In genomic region chr16:19135896-19136438, GRCh38 we compare ENCODE assay signal across 1 cellular context.
TF ChIP-seq lines count a peak whose summit lies in the region.

No MANE protein-coding gene starts in this region.

TF ChIP-seq in HEK293, 187 proteins besides CTCF, POLR2A, EP300 and RAD21 (continued from another document and continues in another):
- TF ChIP-seq, protein P1, sequence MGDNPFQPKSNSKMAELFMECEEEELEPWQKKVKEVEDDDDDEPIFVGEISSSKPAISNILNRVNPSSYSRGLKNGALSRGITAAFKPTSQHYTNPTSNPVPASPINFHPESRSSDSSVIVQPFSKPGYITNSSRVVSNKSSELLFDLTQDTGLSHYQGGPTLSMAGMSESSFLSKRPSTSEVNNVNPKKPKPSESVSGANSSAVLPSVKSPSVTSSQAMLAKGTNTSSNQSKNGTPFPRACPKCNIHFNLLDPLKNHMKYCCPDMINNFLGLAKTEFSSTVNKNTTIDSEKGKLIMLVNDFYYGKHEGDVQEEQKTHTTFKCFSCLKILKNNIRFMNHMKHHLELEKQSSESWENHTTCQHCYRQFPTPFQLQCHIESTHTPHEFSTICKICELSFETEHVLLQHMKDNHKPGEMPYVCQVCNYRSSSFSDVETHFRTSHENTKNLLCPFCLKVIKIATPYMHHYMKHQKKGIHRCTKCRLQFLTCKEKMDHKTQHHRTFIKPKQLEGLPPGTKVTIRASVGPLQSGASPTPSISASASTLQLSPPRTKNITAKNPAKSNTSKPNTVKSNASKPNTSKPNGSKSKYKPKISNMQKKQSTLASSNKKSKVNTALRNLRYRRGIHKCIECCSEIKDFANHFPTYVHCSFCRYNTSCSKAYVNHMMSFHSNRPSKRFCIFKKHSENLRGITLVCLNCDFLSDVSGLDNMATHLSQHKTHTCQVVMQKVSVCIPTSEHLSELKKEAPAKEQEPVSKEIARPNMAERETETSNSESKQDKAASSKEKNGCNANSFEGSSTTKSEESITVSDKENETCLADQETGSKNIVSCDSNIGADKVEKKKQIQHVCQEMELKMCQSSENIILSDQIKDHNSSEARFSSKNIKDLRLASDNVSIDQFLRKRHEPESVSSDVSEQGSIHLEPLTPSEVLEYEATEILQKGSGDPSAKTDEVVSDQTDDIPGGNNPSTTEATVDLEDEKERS (tag by site-specific recombination; IDR thresholded peaks at IDR 0.05) = no peak
- TF ChIP-seq ZNF600 (tag by site-specific recombination; IDR thresholded peaks at IDR 0.05) = peak; percentile 69; the same call in 1 of the 2 replicates
- no peak for TF ChIP-seq GLI2 (tag by site-specific recombination; IDR thresholded peaks at IDR 0.05; ENCODE audit: borderline replicate concordance, low read depth)
- no peak for TF ChIP-seq ZNF26 (tag by site-specific recombination; IDR thresholded peaks at IDR 0.05)
- TF ChIP-seq ZNF548 (tag by site-specific recombination; IDR thresholded peaks at IDR 0.05) = no peak
- TF ChIP-seq ZNF354C (tag by site-specific recombination; IDR thresholded peaks at IDR 0.05; ENCODE audit: borderline replicate concordance, low read depth) = no peak
- no peak for TF ChIP-seq ZNF558 (tag by site-specific recombination; IDR thresholded peaks at IDR 0.05)
- no peak; the same call in 1 of the 2 replicates for TF ChIP-seq ZEB2 (tag by site-specific recombination; IDR thresholded peaks at IDR 0.05)
- TF ChIP-seq MZF1 (tag by site-specific recombination; IDR thresholded peaks at IDR 0.05; ENCODE audit: borderline replicate concordance) = no peak
- no peak for TF ChIP-seq ZBTB8A (tag by site-specific recombination; IDR thresholded peaks at IDR 0.05)
- TF ChIP-seq, protein P2, sequence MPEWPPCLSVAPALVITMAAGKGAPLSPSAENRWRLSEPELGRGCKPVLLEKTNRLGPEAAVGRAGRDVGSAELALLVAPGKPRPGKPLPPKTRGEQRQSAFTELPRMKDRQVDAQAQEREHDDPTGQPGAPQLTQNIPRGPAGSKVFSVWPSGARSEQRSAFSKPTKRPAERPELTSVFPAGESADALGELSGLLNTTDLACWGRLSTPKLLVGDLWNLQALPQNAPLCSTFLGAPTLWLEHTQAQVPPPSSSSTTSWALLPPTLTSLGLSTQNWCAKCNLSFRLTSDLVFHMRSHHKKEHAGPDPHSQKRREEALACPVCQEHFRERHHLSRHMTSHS (tag by site-specific recombination; IDR thresholded peaks at IDR 0.05) = no peak
- TF ChIP-seq, protein P3, sequence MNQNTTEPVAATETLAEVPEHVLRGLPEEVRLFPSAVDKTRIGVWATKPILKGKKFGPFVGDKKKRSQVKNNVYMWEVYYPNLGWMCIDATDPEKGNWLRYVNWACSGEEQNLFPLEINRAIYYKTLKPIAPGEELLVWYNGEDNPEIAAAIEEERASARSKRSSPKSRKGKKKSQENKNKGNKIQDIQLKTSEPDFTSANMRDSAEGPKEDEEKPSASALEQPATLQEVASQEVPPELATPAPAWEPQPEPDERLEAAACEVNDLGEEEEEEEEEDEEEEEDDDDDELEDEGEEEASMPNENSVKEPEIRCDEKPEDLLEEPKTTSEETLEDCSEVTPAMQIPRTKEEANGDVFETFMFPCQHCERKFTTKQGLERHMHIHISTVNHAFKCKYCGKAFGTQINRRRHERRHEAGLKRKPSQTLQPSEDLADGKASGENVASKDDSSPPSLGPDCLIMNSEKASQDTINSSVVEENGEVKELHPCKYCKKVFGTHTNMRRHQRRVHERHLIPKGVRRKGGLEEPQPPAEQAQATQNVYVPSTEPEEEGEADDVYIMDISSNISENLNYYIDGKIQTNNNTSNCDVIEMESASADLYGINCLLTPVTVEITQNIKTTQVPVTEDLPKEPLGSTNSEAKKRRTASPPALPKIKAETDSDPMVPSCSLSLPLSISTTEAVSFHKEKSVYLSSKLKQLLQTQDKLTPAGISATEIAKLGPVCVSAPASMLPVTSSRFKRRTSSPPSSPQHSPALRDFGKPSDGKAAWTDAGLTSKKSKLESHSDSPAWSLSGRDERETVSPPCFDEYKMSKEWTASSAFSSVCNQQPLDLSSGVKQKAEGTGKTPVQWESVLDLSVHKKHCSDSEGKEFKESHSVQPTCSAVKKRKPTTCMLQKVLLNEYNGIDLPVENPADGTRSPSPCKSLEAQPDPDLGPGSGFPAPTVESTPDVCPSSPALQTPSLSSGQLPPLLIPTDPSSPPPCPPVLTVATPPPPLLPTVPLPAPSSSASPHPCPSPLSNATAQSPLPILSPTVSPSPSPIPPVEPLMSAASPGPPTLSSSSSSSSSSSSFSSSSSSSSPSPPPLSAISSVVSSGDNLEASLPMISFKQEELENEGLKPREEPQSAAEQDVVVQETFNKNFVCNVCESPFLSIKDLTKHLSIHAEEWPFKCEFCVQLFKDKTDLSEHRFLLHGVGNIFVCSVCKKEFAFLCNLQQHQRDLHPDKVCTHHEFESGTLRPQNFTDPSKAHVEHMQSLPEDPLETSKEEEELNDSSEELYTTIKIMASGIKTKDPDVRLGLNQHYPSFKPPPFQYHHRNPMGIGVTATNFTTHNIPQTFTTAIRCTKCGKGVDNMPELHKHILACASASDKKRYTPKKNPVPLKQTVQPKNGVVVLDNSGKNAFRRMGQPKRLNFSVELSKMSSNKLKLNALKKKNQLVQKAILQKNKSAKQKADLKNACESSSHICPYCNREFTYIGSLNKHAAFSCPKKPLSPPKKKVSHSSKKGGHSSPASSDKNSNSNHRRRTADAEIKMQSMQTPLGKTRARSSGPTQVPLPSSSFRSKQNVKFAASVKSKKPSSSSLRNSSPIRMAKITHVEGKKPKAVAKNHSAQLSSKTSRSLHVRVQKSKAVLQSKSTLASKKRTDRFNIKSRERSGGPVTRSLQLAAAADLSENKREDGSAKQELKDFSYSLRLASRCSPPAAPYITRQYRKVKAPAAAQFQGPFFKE (tag by site-specific recombination; IDR thresholded peaks at IDR 0.05; ENCODE audit: borderline replicate concordance) = no peak
- TF ChIP-seq ZNF610 (tag by site-specific recombination; IDR thresholded peaks at IDR 0.05; ENCODE audit: borderline replicate concordance) = no peak
- no peak for TF ChIP-seq ZSCAN16 (tag by site-specific recombination; IDR thresholded peaks at IDR 0.05)
- no peak for TF ChIP-seq ZNF184 (tag by site-specific recombination; IDR thresholded peaks at IDR 0.05)
- TF ChIP-seq KLF16 (tag by site-specific recombination; IDR thresholded peaks at IDR 0.05) = peak; percentile 86
- TF ChIP-seq ZNF248 (tag by site-specific recombination; IDR thresholded peaks at IDR 0.05) = no peak
- TF ChIP-seq MYNN (tag by site-specific recombination; IDR thresholded peaks at IDR 0.05; ENCODE audit: borderline replicate concordance) = no peak
- TF ChIP-seq, protein P4, sequence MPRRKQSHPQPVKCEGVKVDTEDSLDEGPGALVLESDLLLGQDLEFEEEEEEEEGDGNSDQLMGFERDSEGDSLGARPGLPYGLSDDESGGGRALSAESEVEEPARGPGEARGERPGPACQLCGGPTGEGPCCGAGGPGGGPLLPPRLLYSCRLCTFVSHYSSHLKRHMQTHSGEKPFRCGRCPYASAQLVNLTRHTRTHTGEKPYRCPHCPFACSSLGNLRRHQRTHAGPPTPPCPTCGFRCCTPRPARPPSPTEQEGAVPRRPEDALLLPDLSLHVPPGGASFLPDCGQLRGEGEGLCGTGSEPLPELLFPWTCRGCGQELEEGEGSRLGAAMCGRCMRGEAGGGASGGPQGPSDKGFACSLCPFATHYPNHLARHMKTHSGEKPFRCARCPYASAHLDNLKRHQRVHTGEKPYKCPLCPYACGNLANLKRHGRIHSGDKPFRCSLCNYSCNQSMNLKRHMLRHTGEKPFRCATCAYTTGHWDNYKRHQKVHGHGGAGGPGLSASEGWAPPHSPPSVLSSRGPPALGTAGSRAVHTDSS (tag by site-specific recombination; IDR thresholded peaks at IDR 0.05) = no peak
- no peak for TF ChIP-seq ZNF37A (tag by site-specific recombination; IDR thresholded peaks at IDR 0.05)
- peak; percentile 20; the same call in 1 of the 2 replicates for TF ChIP-seq EGR2 (tag by site-specific recombination; IDR thresholded peaks at IDR 0.05; ENCODE audit: low read depth)
- TF ChIP-seq, protein P5, sequence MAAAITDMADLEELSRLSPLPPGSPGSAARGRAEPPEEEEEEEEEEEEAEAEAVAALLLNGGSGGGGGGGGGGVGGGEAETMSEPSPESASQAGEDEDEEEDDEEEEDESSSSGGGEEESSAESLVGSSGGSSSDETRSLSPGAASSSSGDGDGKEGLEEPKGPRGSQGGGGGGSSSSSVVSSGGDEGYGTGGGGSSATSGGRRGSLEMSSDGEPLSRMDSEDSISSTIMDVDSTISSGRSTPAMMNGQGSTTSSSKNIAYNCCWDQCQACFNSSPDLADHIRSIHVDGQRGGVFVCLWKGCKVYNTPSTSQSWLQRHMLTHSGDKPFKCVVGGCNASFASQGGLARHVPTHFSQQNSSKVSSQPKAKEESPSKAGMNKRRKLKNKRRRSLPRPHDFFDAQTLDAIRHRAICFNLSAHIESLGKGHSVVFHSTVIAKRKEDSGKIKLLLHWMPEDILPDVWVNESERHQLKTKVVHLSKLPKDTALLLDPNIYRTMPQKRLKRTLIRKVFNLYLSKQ (tag by site-specific recombination; IDR thresholded peaks at IDR 0.05; ENCODE audit: borderline replicate concordance) = no peak
- no peak for TF ChIP-seq ZNF449 (tag by site-specific recombination; IDR thresholded peaks at IDR 0.05)
- TF ChIP-seq ZNF664 (tag by site-specific recombination; IDR thresholded peaks at IDR 0.05) = no peak
- TF ChIP-seq ZNF132 (tag by site-specific recombination; IDR thresholded peaks at IDR 0.05; ENCODE audit: borderline replicate concordance) = no peak
- no peak for TF ChIP-seq ZNF777 (tag by site-specific recombination; IDR thresholded peaks at IDR 0.05; ENCODE audit: borderline replicate concordance)
- no peak for TF ChIP-seq ZNF138 (tag by site-specific recombination; IDR thresholded peaks at IDR 0.05; ENCODE audit: borderline replicate concordance)
- TF ChIP-seq, protein P6, sequence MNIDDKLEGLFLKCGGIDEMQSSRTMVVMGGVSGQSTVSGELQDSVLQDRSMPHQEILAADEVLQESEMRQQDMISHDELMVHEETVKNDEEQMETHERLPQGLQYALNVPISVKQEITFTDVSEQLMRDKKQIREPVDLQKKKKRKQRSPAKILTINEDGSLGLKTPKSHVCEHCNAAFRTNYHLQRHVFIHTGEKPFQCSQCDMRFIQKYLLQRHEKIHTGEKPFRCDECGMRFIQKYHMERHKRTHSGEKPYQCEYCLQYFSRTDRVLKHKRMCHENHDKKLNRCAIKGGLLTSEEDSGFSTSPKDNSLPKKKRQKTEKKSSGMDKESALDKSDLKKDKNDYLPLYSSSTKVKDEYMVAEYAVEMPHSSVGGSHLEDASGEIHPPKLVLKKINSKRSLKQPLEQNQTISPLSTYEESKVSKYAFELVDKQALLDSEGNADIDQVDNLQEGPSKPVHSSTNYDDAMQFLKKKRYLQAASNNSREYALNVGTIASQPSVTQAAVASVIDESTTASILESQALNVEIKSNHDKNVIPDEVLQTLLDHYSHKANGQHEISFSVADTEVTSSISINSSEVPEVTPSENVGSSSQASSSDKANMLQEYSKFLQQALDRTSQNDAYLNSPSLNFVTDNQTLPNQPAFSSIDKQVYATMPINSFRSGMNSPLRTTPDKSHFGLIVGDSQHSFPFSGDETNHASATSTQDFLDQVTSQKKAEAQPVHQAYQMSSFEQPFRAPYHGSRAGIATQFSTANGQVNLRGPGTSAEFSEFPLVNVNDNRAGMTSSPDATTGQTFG (tag by site-specific recombination; IDR thresholded peaks at IDR 0.05; ENCODE audit: borderline replicate concordance) = no peak
- TF ChIP-seq ZNF133 (tag by site-specific recombination; IDR thresholded peaks at IDR 0.05) = no peak
- TF ChIP-seq ZNF16 (tag by site-specific recombination; IDR thresholded peaks at IDR 0.05; ENCODE audit: low read depth) = no peak
- TF ChIP-seq BCL11B (tag by site-specific recombination; IDR thresholded peaks at IDR 0.05; ENCODE audit: low read depth) = no peak
- TF ChIP-seq ZNF24 (tag by site-specific recombination; IDR thresholded peaks at IDR 0.05) = peak; percentile 17; the same call in 1 of the 2 replicates
- TF ChIP-seq, protein P7, sequence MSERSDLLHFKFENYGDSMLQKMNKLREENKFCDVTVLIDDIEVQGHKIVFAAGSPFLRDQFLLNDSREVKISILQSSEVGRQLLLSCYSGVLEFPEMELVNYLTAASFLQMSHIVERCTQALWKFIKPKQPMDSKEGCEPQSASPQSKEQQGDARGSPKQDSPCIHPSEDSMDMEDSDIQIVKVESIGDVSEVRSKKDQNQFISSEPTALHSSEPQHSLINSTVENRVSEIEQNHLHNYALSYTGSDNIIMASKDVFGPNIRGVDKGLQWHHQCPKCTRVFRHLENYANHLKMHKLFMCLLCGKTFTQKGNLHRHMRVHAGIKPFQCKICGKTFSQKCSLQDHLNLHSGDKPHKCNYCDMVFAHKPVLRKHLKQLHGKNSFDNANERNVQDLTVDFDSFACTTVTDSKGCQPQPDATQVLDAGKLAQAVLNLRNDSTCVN (tag by site-specific recombination; optimal IDR thresholded peaks at IDR 0.05) = no peak
- no peak for TF ChIP-seq ZNF677 (tag by site-specific recombination; IDR thresholded peaks at IDR 0.05)
